In the genomic region with DNA sequence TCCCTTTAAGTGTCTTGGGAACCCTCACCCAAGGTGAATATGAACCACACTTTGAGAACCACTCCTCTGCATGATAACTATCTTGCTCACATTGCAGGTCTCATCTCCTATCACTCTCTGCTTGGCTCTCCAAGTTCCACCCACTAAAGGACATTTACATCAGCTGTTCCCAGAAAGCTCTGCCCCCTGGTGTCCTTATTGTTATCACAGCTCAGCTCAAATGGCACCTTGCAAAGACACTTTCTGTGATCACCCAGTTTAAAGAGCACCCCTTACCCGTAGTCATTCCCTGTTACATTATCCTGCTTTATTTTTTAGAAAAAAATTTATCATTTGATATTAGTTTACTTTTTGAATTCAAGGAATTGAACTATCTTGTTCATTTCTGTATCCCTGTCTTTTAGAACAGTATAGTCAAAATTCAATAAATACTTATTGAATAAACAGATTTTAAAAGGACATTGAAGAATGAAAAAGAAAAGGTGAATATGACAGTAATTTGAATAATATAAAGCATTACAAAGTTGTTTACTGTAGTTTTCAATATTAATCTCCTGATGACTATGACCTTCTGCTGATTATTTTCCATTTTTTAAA, we compare ENCODE assay signal across 8 cellular contexts. TPM values are rescaled to one million over a fixed set of nuclear protein-coding genes. Genes with fewer than 3 reads are reported as not detected.
DNase-seq lines count a peak whose midpoint lies in the region; ATAC-seq and TF ChIP-seq lines count a peak whose summit lies in the region.

No MANE protein-coding gene starts in this region.

- CTCF ChIA-PET in AG04450 (lab: Charles Lee): interaction anchor here (0.7 to 3.3 kb wide), 5 partner anchors 39 to 478 kb away, joined by 3 to 43 read pairs (median 4); no protein-coding TSS in a partner anchor

- DNase-seq in AG04450 (ENCODE audit: low read depth, low spot score) (no peak), astrocyte of the hippocampus (ENCODE audit: low read depth, low spot score) (peak; percentile 38), iris pigment epithelial cell (ENCODE audit: low read depth) (peak; percentile 62)
- peak; percentile 15 to 30 (median 17) for DNase-seq in stimulated activated CD4-positive, alpha-beta T cell treated with anti-CD3 and anti-CD28 coated beads, TNF-alpha, amount 100 ng/mL, for 48 hours (ENCODE audit: low read depth in 3 of 3)

- H3K27me3 ChIP-seq in AG04450 (ENCODE audit: control insufficient read depth, insufficient read depth, low read length): no peaks in the 10 kb centered on the region

- no peak overlapping the region for H3K27ac ChIP-seq in AG04450 (ENCODE audit: low read depth, low read length)

- H3K4me3 ChIP-seq in AG04450 (ENCODE audit: low read depth, low read length): no peak overlapping the region

- POLR2A ChIA-PET in AG04450 (lab: Yijun Ruan, JAX): no interaction called here

- ATAC-seq in GM18508 (IDR thresholded peaks at IDR 0.05; ENCODE audit: insufficient read depth, unreplicated experiment) (peak; percentile 74), HG03378 (IDR thresholded peaks at IDR 0.05; ENCODE audit: unreplicated experiment) (peak; percentile 87), SK-N-SH treated with all-trans-retinoic acid at 6 μM for 48 hours (peak; percentile 74; the same call in 2 of the 3 replicates), HG03460 (IDR thresholded peaks at IDR 0.05; ENCODE audit: unreplicated experiment) (no peak)

- TF ChIP-seq CTCF in AG04450 (IDR thresholded peaks at IDR 0.05; ENCODE audit: low read depth, low read length): peak; percentile 63

- H3K9me3 ChIP-seq in AG04450 (ENCODE audit: control insufficient read depth, insufficient read depth, low read length): no peaks in the 10 kb centered on the region

TF ChIP-seq in SK-N-SH treated with all-trans-retinoic acid at 6 μM for 48 hours, 23 proteins besides CTCF, POLR2A, EP300 and RAD21:
- TF ChIP-seq TOX (CRISPR knock-in tag; IDR thresholded peaks at IDR 0.05; ENCODE audit: borderline replicate concordance) (no peak), ZNF8 (CRISPR knock-in tag; IDR thresholded peaks at IDR 0.05) (no peak), ZC3H10 (CRISPR knock-in tag; IDR thresholded peaks at IDR 0.05) (no peak)
- TF ChIP-seq, protein P1, sequence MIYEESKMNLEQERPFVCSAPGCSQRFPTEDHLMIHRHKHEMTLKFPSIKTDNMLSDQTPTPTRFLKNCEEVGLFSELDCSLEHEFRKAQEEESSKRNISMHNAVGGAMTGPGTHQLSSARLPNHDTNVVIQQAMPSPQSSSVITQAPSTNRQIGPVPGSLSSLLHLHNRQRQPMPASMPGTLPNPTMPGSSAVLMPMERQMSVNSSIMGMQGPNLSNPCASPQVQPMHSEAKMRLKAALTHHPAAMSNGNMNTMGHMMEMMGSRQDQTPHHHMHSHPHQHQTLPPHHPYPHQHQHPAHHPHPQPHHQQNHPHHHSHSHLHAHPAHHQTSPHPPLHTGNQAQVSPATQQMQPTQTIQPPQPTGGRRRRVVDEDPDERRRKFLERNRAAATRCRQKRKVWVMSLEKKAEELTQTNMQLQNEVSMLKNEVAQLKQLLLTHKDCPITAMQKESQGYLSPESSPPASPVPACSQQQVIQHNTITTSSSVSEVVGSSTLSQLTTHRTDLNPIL (CRISPR knock-in tag; IDR thresholded peaks at IDR 0.05; ENCODE audit: low read depth): no peak

RNA-seq across cellular contexts. Expression of a gene that starts 20.5 kb away (rescaled TPM):
- polyA plus RNA-seq in AG04450 (2011; rRNA removed): not detected in 2 replicates
- not detected in 2 replicates for polyA minus RNA-seq in AG04450 (2011; rRNA and poly(A)+ RNA removed)
